8 cellular contexts compared by ENCODE assay signal in genomic region chr3:120907659-120908029, GRCh38. TPM values are rescaled to one million over a fixed set of nuclear protein-coding genes. Genes with fewer than 3 reads are reported as not detected.
DNase-seq lines count a peak whose midpoint lies in the region; FAIRE-seq and TF ChIP-seq lines count a peak whose summit lies in the region.

No MANE protein-coding gene starts in this region.

- H3K4me1 ChIP-seq in KMS-11 (ENCODE audit: low read depth, poor library complexity, severe bottlenecking) = peaks cover 14% of the 10 kb centered on the region
- peaks cover 2 to 9% of the 10 kb centered on the region in 2 experiments for H3K4me1 ChIP-seq in trophoblast cell (ENCODE audit: control insufficient read depth in 1 of 2, insufficient read depth in 2 of 2, low read length in 2 of 2)

- no peak overlapping the region for H3K9ac ChIP-seq in KMS-11
- no peak overlapping the region for H3K9ac ChIP-seq in trophoblast cell (ENCODE audit: low read length)

- no peaks in the 10 kb centered on the region for H3K9me3 ChIP-seq in trophoblast cell (ENCODE audit: insufficient read depth, low read depth, low read length)

- H3K4me3 ChIP-seq in KMS-11 (IDR thresholded peaks at IDR 0.05; ENCODE audit: insufficient read depth, low read depth, low read length) = no peak overlapping the region
- H3K4me3 ChIP-seq in dorsolateral prefrontal cortex = peak overlapping the region; percentile 40 to 79 (median 66)
- H3K4me3 ChIP-seq in trophoblast cell (ENCODE audit: low read depth, low read length) = no peak overlapping the region

- no peak overlapping the region for H3K14ac ChIP-seq in trophoblast cell (ENCODE audit: low read length)

- no peak overlapping the region for H2BK120ac ChIP-seq in trophoblast cell (ENCODE audit: insufficient read depth, low read length, poor library complexity)

- H4K12ac ChIP-seq in trophoblast cell (ENCODE audit: low read depth, low read length) = no peak overlapping the region

- peak overlapping the region; percentile 52; the same call in 1 of the 2 replicates for H3K4me2 ChIP-seq in KMS-11
- peak overlapping the region; percentile 86 for H3K4me2 ChIP-seq in trophoblast cell (ENCODE audit: low read length)

- no peak overlapping the region for H3K27ac ChIP-seq in KMS-11
- H3K27ac ChIP-seq in dorsolateral prefrontal cortex = peak overlapping the region in 4 of 59 donors; percentile 67 to 85 (median 78)
- no peak overlapping the region for H3K27ac ChIP-seq in trophoblast cell (ENCODE audit: low read depth, low read length)

- H4K8ac ChIP-seq in trophoblast cell (ENCODE audit: low read depth, low read length) = no peak overlapping the region

- FAIRE-seq in frontal cortex (lab: Jason Lieb, UNC) = no peak

- H4K91ac ChIP-seq in trophoblast cell (ENCODE audit: low read depth, low read length) = no peak overlapping the region

- intact Hi-C loops in dorsolateral prefrontal cortex (cut with DNase I) = loop anchor here in 1 of 2 donors (10.0 kb wide), 1 partner anchor 343 kb away; no protein-coding TSS in a partner anchor

- H3K36me3 ChIP-seq in KMS-11 (ENCODE audit: insufficient read depth) (no peaks in the 10 kb centered on the region), trophoblast cell (ENCODE audit: control insufficient read depth in 1 of 2, insufficient read depth in 2 of 2, low read length in 2 of 2) (no peaks in the 10 kb centered on the region)

- TF ChIP-seq CTCF in KMS-11 (conservative IDR thresholded peaks at IDR 0.05; ENCODE audit: low read depth, low read length) (no peak), dorsolateral prefrontal cortex (IDR thresholded peaks at IDR 0.05 in 54 of 56, conservative IDR thresholded peaks at IDR 0.05 in 2 of 56; ENCODE audit: low read depth in 1 of 56, partially characterized antibody in 56 of 56) (no peak)

- no peaks in the 10 kb centered on the region for H3K79me1 ChIP-seq in trophoblast cell (ENCODE audit: low read length)

- no peak overlapping the region for H2BK5ac ChIP-seq in trophoblast cell (ENCODE audit: low read depth, low read length, poor library complexity)

- H2AFZ ChIP-seq in KMS-11 (ENCODE audit: low read depth) (peak overlapping the region; percentile 98), trophoblast cell (ENCODE audit: insufficient read depth, low read length, poor library complexity) (no peak overlapping the region)

- H3K79me2 ChIP-seq in KMS-11 (ENCODE audit: insufficient read depth, low read depth) (no peaks in the 10 kb centered on the region), trophoblast cell (ENCODE audit: control insufficient read depth, insufficient read depth, low read length, poor library complexity) (no peaks in the 10 kb centered on the region)

- no peak overlapping the region for H3K18ac ChIP-seq in trophoblast cell (ENCODE audit: low read length)

- H3K4ac ChIP-seq in trophoblast cell (ENCODE audit: low read depth, low read length) = no peak overlapping the region

- H2BK12ac ChIP-seq in trophoblast cell (ENCODE audit: low read length) = no peak overlapping the region

- no peak overlapping the region for H3K23ac ChIP-seq in trophoblast cell (ENCODE audit: low read length)

- whole genome bisulfite sequencing in trophoblast cell (ENCODE audit: extremely low coverage, insufficient coverage, insufficient read length) = no CpG with 5 or more reads among the region's 11 CpGs

- H3K27me3 ChIP-seq in KMS-11 (ENCODE audit: insufficient read depth, low read depth) = no peaks in the 10 kb centered on the region
- peaks cover 0 to 34% (median 6%) of the 10 kb centered on the region in 45 donors for H3K27me3 ChIP-seq in dorsolateral prefrontal cortex
- no peaks in the 10 kb centered on the region for H3K27me3 ChIP-seq in trophoblast cell (ENCODE audit: insufficient read depth, low read length)

- DNase-seq in NCI-H1092 treated with DMSO at 0.1 percent for 48 hours (lab: John Stamatoyannopoulos, UW) (peak; percentile 98), NCI-H1092 (lab: John Stamatoyannopoulos, UW) (no peak), dorsolateral prefrontal cortex (no peak), trophoblast cell (peak in 1 of 2 donors; percentile 4), frontal cortex (ENCODE audit: low spot score in 2 of 2) (no peak), RPMI8226 (no peak)
- DNase-seq in stimulated activated naive CD4-positive, alpha-beta T cell treated with Interleukin-2 at 50 U/mL for 16 hours (lab: John Stamatoyannopoulos, UW) = no peak

- no peaks in the 10 kb centered on the region for H4K20me1 ChIP-seq in KMS-11 (ENCODE audit: insufficient read depth)

- no peak overlapping the region for H2AK5ac ChIP-seq in trophoblast cell (ENCODE audit: low read length)

RNA-seq across cellular contexts. Expression of gene STXBP5L, which starts 0.4 kb away (rescaled TPM):
- total RNA-seq in dorsolateral prefrontal cortex = 100 to 1,000 TPM in 104 of 120 experiments, 10 to 100 TPM in 16; 39.1 to 189 (median 129) TPM
- polyA plus RNA-seq in trophoblast cell (2013) = 0.01 TPM in 2 replicates
- 11.0 TPM for total RNA-seq in frontal cortex

Comparison
In these comparisons a context has a peak if more than half of its experiments do, and no peak if none do; other contexts are left out.
1. H3K4me3 ChIP-seq: peak in dorsolateral prefrontal cortex (59 of 59); none in KMS-11 (single experiment) and trophoblast cell (single experiment).